ENCODE assay signal across 8 cellular contexts in genomic region chr7:55951637-55952351, GRCh38. TPM values are rescaled to one million over a fixed set of nuclear protein-coding genes. Genes with fewer than 3 reads are reported as not detected.
A peak's percentile ranks its signal among the peaks of the same experiment; 100 is the strongest.
DNase-seq lines count a peak whose midpoint lies in the region; ATAC-seq lines count a peak whose summit lies in the region.

MRPS17 (plus strand) TSS chr7:55951877; CDS start chr7:55953196, 1,319 bp downstream.

- peak; percentile 93 for DNase-seq in COLO668 (lab: John Stamatoyannopoulos, UW; ENCODE audit: unreplicated experiment)
- peak; percentile 66 for DNase-seq in HS-27A (ENCODE audit: low read depth)
- peak; percentile 81 to 83 for DNase-seq in NOMO-1 (lab: John Stamatoyannopoulos, UW; ENCODE audit: unreplicated experiment in 2 of 2)
- peak; percentile 85 for DNase-seq in effector CD8-positive, alpha-beta T cell (lab: John Stamatoyannopoulos, UW)
- peak; percentile 88 for DNase-seq in medulla oblongata (ENCODE audit: extremely low spot score)
- peak; percentile 86 for DNase-seq in stimulated activated CD8-positive, alpha-beta memory T cell treated with anti-CD3 and anti-CD28 coated beads, Interleukin-12 subunit alpha, Interleukin-12 subunit beta, amount 100 ng/mL, for 1 hour (ENCODE audit: low read depth)

- ATAC-seq in GM19468 (IDR thresholded peaks at IDR 0.05; ENCODE audit: extremely low read depth, unreplicated experiment), result peak; percentile 100

- CTCF ChIA-PET in activated CD8-positive, alpha-beta memory T cell treated with anti-CD3 and anti-CD28 coated beads for 36 hours (lab: Charles Lee), result interaction anchor here (0.7 to 1.2 kb wide), 3 partner anchors 12 to 483 kb away, joined by 3 to 7 read pairs (median 5); no protein-coding TSS in a partner anchor

- POLR2A ChIA-PET in activated CD8-positive, alpha-beta memory T cell treated with anti-CD3 and anti-CD28 coated beads for 36 hours (lab: Charles Lee), result interaction anchor here (0.6 to 0.7 kb wide), 3 partner anchors 22 to 217 kb away, joined by 3 to 7 read pairs (median 5); no protein-coding TSS in a partner anchor

RNA-seq across cellular contexts. Expression of gene MRPS17, which starts in this region (rescaled TPM):
- total RNA-seq in activated CD8-positive, alpha-beta memory T cell treated with anti-CD3 and anti-CD28 coated beads for 36 hours, result 10 to 100 TPM; 37.8 to 38.6 TPM

Comparison
In these comparisons a context has a peak if more than half of its experiments do, and no peak if none do; other contexts are left out.
1. Peak in every context shown above with its lines: DNase-seq and ATAC-seq.